Comparison of ENCODE assay signal across 14 cellular contexts in genomic region chr4:159006202-159006601, GRCh38.
DNase-seq lines count a peak whose midpoint lies in the region; ATAC-seq and TF ChIP-seq lines count a peak whose summit lies in the region.
"Had no signal": no experiment of that assay in that cellular context is flagged by ENCODE, and none has a peak within 500 bp of the region (broad histone marks: within the 10 kb centered on the region; RNA-seq: fewer than 3 reads in every experiment).

No MANE protein-coding gene starts in this region.

- no peak for TF ChIP-seq CTCF in PC-9 (conservative IDR thresholded peaks at IDR 0.05)
- no peak for TF ChIP-seq CTCF in fibroblast of the aortic adventitia (IDR thresholded peaks at IDR 0.05; ENCODE audit: insufficient read depth, low read length)
- no peak for TF ChIP-seq CTCF in smooth muscle cell (IDR thresholded peaks at IDR 0.05; ENCODE audit: borderline replicate concordance, insufficient read depth, poor library complexity, severe bottlenecking)

- WGBS in smooth muscle cell (ENCODE audit: low lambda C conversion rate), result 54% methylated on average over 3 of the region's 3 CpGs

- no peaks in the 10 kb centered on the region for H3K79me2 ChIP-seq in PC-9 (ENCODE audit: low read depth)
- no peaks in the 10 kb centered on the region for H3K79me2 ChIP-seq in smooth muscle cell (ENCODE audit: low read depth)

- intact Hi-C loops in PC-9 (cut with micrococcal nuclease; ENCODE audit: unreplicated experiment), result loop anchor here (2.0 kb wide), 2 partner anchors 41 to 97 kb away; partner anchors contain the start of gene RAPGEF2

- no peaks in the 10 kb centered on the region for H4K20me1 ChIP-seq in PC-9 (ENCODE audit: insufficient read depth)
- H4K20me1 ChIP-seq in smooth muscle cell (ENCODE audit: low read depth), result no peaks in the 10 kb centered on the region

- CTCF ChIA-PET in PC-9 (lab: Charles Lee), result interaction anchor here (1.2 kb wide), 1 partner anchor 148 kb away, joined by 4 read pairs; no protein-coding TSS in a partner anchor

- H3K4me3 ChIP-seq in PC-9 (peak overlapping the region; percentile 33), fibroblast of the aortic adventitia (ENCODE audit: low read depth, low read length) (no peak overlapping the region), smooth muscle cell (no peak overlapping the region)
- H3K4me3 ChIP-seq: stomach had no signal

- peaks cover 17% of the 10 kb centered on the region; the same call in 1 of the 2 replicates for H3F3A ChIP-seq in PC-9 (ENCODE audit: insufficient read depth, low read depth)
- no peaks in the 10 kb centered on the region for H3F3A ChIP-seq in smooth muscle cell (ENCODE audit: low read depth)

- no peak for ATAC-seq in HG02970 (IDR thresholded peaks at IDR 0.05; ENCODE audit: low FRiP score, unreplicated experiment)

- H3K27ac ChIP-seq in PC-9 (peak overlapping the region; percentile 99), smooth muscle cell (ENCODE audit: low read depth) (peak overlapping the region; percentile 69)
- H3K27ac ChIP-seq: 22Rv1, stomach had no signal

- peak overlapping the region; percentile 40; the same call in 1 of the 2 replicates for H2AFZ ChIP-seq in PC-9
- H2AFZ ChIP-seq in smooth muscle cell (ENCODE audit: low read depth), result peak overlapping the region; percentile 57

- H3K4me1 ChIP-seq in PC-9 (replicated peaks; ENCODE audit: insufficient read depth) (peaks cover 37% of the 10 kb centered on the region), smooth muscle cell (ENCODE audit: low read depth) (peaks cover 7% of the 10 kb centered on the region)

- POLR2A ChIA-PET in PC-9 (lab: Charles Lee; ENCODE audit: unreplicated experiment), result interaction anchor here (1.1 kb wide), 1 partner anchor 10 kb away, joined by 7 read pairs; no protein-coding TSS in a partner anchor

- no peaks in the 10 kb centered on the region for H3K27me3 ChIP-seq in PC-9 (ENCODE audit: insufficient read depth, low read depth)
- no peaks in the 10 kb centered on the region for H3K27me3 ChIP-seq in smooth muscle cell (ENCODE audit: low read depth)
- H3K27me3 ChIP-seq: stomach had no signal

- no peaks in the 10 kb centered on the region for H3K36me3 ChIP-seq in PC-9 (ENCODE audit: low read depth)
- H3K36me3 ChIP-seq in smooth muscle cell (ENCODE audit: low read depth), result no peaks in the 10 kb centered on the region
- H3K36me3 ChIP-seq: stomach had no signal

- H3K9ac ChIP-seq in smooth muscle cell (ENCODE audit: low read depth), result no peak overlapping the region

- peak; percentile 9 for DNase-seq in DMS 273 (lab: John Stamatoyannopoulos, UW; ENCODE audit: unreplicated experiment)
- DNase-seq in DMS 273 treated with DMSO at 0.1 percent for 48 hours (lab: John Stamatoyannopoulos, UW), result no peak
- DNase-seq in PC-9, result peak; percentile 61 to 96
- peak; percentile 6 for DNase-seq in fibroblast of the aortic adventitia (ENCODE audit: low read depth)
- no peak for DNase-seq in smooth muscle cell (lab: John Stamatoyannopoulos, UW; ENCODE audit: unreplicated experiment)
- DNase-seq in C1 segment of cervical spinal cord (lab: John Stamatoyannopoulos, UW), result no peak
- no peak for DNase-seq in SW 1271 (lab: John Stamatoyannopoulos, UW)
- DNase-seq: activated gamma-delta T cell treated with Interleukin-2 at 50 U/mL for 16 hours, DMS153, mesendoderm, NCI-H1092, stomach had no signal

- H3K9me3 ChIP-seq in PC-9 (ENCODE audit: insufficient read depth, low read depth) (no peaks in the 10 kb centered on the region), smooth muscle cell (replicated peaks; ENCODE audit: low read depth) (no peaks in the 10 kb centered on the region)
- H3K9me3 ChIP-seq: stomach had no signal

- H3K4me2 ChIP-seq in PC-9, result peak overlapping the region; percentile 67
- H3K4me2 ChIP-seq in smooth muscle cell, result no peak overlapping the region

- no peaks in the 10 kb centered on the region for H3K9me2 ChIP-seq in PC-9 (ENCODE audit: insufficient read depth)

- no TSS peak for BruUV-seq in PC-9 (replicated peaks; lab: Mats Ljungman, UMichigan)

Comparison
In these comparisons a context has a peak if more than half of its experiments do, and no peak if none do; other contexts are left out.
1. DNase-seq: peak in DMS 273 (single experiment), PC-9 (2 of 2) and fibroblast of the aortic adventitia (single experiment); none in DMS 273 treated with DMSO at 0.1 percent for 48 hours (single experiment), smooth muscle cell (single experiment), C1 segment of cervical spinal cord (0 of 14) and SW 1271 (0 of 2).